ENCODE assay signal across 8 cellular contexts in the genomic region with DNA sequence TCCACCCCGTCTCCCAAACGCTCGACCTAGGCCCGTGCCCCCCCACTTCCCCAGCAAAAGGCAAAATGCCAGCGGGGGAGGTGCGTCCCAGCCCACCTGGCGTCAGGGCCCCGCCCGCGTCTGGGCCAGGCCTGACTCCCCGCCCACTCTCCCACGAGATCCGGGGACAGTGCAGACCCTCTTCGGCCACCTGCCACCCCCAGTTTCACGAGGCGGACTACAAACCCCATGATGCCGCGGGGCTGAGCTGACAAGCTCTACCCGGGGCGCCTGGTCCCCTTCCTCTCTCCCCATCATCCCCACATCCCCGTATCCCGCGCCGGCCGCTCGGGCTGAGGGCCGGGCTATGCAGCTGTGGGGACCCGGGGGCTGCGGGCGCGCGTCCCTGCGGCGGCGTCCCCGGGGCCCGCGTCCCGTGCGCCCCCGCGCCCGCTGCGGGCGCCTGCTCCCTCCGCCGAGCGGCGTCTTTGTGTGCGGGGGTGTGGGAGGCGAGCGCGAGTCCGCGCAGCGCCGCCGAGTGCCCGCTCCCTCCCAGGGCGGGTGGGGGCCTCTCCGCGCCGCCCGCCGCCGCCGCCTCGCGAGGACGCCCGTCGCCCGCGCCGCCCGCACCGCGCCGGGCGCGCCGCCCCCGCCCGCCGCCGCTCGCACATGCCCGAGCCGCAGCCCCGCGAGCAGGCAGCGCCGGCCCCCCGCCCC. TPM values are rescaled to one million over a fixed set of nuclear protein-coding genes. Genes with fewer than 3 reads are reported as not detected.
DNase-seq lines count a peak whose midpoint lies in the region; ATAC-seq lines count a peak whose summit lies in the region.

A gene (plus strand): TSS at position 283 of the 696 bp plus-strand sequence. CDS start 490 bp downstream, outside the sequence.

- H3K4me1 Mint-ChIP-seq in T-helper 17 cell: peaks cover 28% of the 10 kb centered on the region

- ATAC-seq in T-helper 17 cell (peak; percentile 11), GM21447 (IDR thresholded peaks at IDR 0.05; ENCODE audit: unreplicated experiment) (no peak)

- H3K27ac ChIP-seq in duodenal mucosa (ENCODE audit: low read depth, low read length): no peak within 1 kb of the TSS
- peak within 1 kb of the TSS; percentile 15 for H3K27ac ChIP-seq in thymus (ENCODE audit: low read depth)

- H3K27me3 ChIP-seq in duodenal mucosa (ENCODE audit: control insufficient read depth in 1 of 2, insufficient read depth in 2 of 2, low read length in 2 of 2): no peaks in the 10 kb centered on the region
- H3K27me3 ChIP-seq in mononuclear cell (ENCODE audit: insufficient read depth, low read length): peaks cover 5% of the 10 kb centered on the region
- no peaks in the 10 kb centered on the region for H3K27me3 ChIP-seq in thymus (ENCODE audit: control insufficient read depth, insufficient read depth)

- peaks cover 35 to 44% of the 10 kb centered on the region in 2 donors for H3K4me1 ChIP-seq in duodenal mucosa (ENCODE audit: control insufficient read depth in 1 of 2, insufficient read depth in 2 of 2, low read length in 2 of 2)
- H3K4me1 ChIP-seq in mononuclear cell (ENCODE audit: insufficient read depth, low read length): peaks cover 49% of the 10 kb centered on the region
- peaks cover 44% of the 10 kb centered on the region for H3K4me1 ChIP-seq in thymus (ENCODE audit: control insufficient read depth, insufficient read depth, low read length)

- no peaks in the 10 kb centered on the region for H3K36me3 Mint-ChIP-seq in T-helper 17 cell (ENCODE audit: low read depth)

- WGBS in thymus: under 1% methylated on average over 93 of the region's 94 CpGs

- H3K9me3 ChIP-seq in T-helper 17 cell (ENCODE audit: control insufficient read depth, low read length, poor library complexity, severe bottlenecking) (no peaks in the 10 kb centered on the region), duodenal mucosa (ENCODE audit: control insufficient read depth in 1 of 2, low read length in 2 of 2) (no peaks in the 10 kb centered on the region), mononuclear cell (ENCODE audit: low read depth, low read length) (no peaks in the 10 kb centered on the region), thymus (ENCODE audit: control insufficient read depth) (no peaks in the 10 kb centered on the region)

- peak; percentile 63 for DNase-seq in Daoy (ENCODE audit: low read depth)
- peak; percentile 26 for DNase-seq in LHCN-M2 (ENCODE audit: low read depth)
- no peak for DNase-seq in T-helper 17 cell
- no peak for DNase-seq in OCI-M2 (lab: John Stamatoyannopoulos, UW; ENCODE audit: unreplicated experiment)

- no peaks in the 10 kb centered on the region for H3K27me3 Mint-ChIP-seq in T-helper 17 cell

- H3K4me3 Mint-ChIP-seq in T-helper 17 cell: peak within 1 kb of the TSS; percentile 89

- H3K9ac ChIP-seq in duodenal mucosa (ENCODE audit: low read depth in 1 of 2, low read length in 2 of 2): peak within 1 kb of the TSS; percentile 32 to 46

- H3K4me3 ChIP-seq in duodenal mucosa (ENCODE audit: low read depth in 1 of 2, low read length in 2 of 2): peak within 1 kb of the TSS; percentile 61 to 70
- H3K4me3 ChIP-seq in mononuclear cell (ENCODE audit: low read length): peak within 1 kb of the TSS; percentile 47
- peak within 1 kb of the TSS; percentile 84 for H3K4me3 ChIP-seq in thymus (ENCODE audit: low read length)

- H3K27ac Mint-ChIP-seq in T-helper 17 cell: no peak within 1 kb of the TSS

- H3K36me3 ChIP-seq in duodenal mucosa (ENCODE audit: control insufficient read depth in 1 of 2, insufficient read depth in 2 of 2, low read length in 2 of 2): no peaks in the 10 kb centered on the region
- no peaks in the 10 kb centered on the region for H3K36me3 ChIP-seq in thymus (ENCODE audit: control insufficient read depth, insufficient read depth)

RNA-seq across cellular contexts. Expression of the gene that starts here (rescaled TPM):
- 13.1 and 15.8 TPM in 2 replicates for total RNA-seq in Daoy (2014; rRNA removed; shearing (Covaris generic))
- total RNA-seq in LHCN-M2 (2014; rRNA removed) (7.8 and 16.2 TPM in 2 replicates), T-helper 17 cell (1 to 10 TPM; 5.9 to 7.9 TPM), mononuclear cell (1.3 TPM)
- polyA plus RNA-seq in LHCN-M2 (2012): 4.0 TPM
- polyA plus RNA-seq in thymus: 2.2 TPM

Comparison
In these comparisons a context has a peak if more than half of its experiments do, and no peak if none do; other contexts are left out.
1. DNase-seq: peak in Daoy (single experiment) and LHCN-M2 (single experiment); none in T-helper 17 cell (0 of 3) and OCI-M2 (single experiment).
2. Peak in every context shown above with its lines, with median percentiles within 50 percentile points of each other: H3K4me3 ChIP-seq.